13 cellular contexts compared by ENCODE assay signal in genomic region chr12:66500841-66501240, GRCh38.
DNase-seq lines count a peak whose midpoint lies in the region; ATAC-seq, FAIRE-seq and TF ChIP-seq lines count a peak whose summit lies in the region.
"Had no signal": no experiment of that assay in that cellular context is flagged by ENCODE, and none has a peak within 500 bp of the region (broad histone marks: within the 10 kb centered on the region; RNA-seq: fewer than 3 reads in every experiment).

No MANE protein-coding gene starts in this region.

- no peak for TF ChIP-seq POLR2A in H54 (IDR thresholded peaks at IDR 0.05; ENCODE audit: low read depth, low read length)

- no peaks in the 10 kb centered on the region for H3K27me3 Mint-ChIP-seq in chondrocyte (ENCODE audit: low read depth)

- peaks cover 2% of the 10 kb centered on the region for H3K36me3 Mint-ChIP-seq in chondrocyte (ENCODE audit: low read depth)

- H3K9me3 Mint-ChIP-seq in chondrocyte (ENCODE audit: low read depth) = no peaks in the 10 kb centered on the region

- H3K9ac ChIP-seq in MM.1S (ENCODE audit: low read length) = peak overlapping the region; percentile 5; the same call in 1 of the 2 replicates

- no peaks in the 10 kb centered on the region for H3K4me1 Mint-ChIP-seq in chondrocyte (ENCODE audit: low read depth)

- no peak overlapping the region for H3K27ac Mint-ChIP-seq in chondrocyte (ENCODE audit: unreplicated experiment)
- H3K27ac Mint-ChIP-seq: T-helper 17 cell had no signal

- peak overlapping the region; percentile 61 for H3K27ac ChIP-seq in MM.1S (ENCODE audit: low read length)
- H3K27ac ChIP-seq: lower lobe of right lung, psoas muscle, transverse colon had no signal

- H2AFZ ChIP-seq in MM.1S (ENCODE audit: low read length) = no peak overlapping the region

- no peaks in the 10 kb centered on the region for H3K27me3 ChIP-seq in MM.1S (replicated peaks; ENCODE audit: insufficient read depth, low read length)
- H3K27me3 ChIP-seq: transverse colon had no signal

- H3K36me3 ChIP-seq in MM.1S (replicated peaks; ENCODE audit: insufficient read depth, low read length) = no peaks in the 10 kb centered on the region
- H3K36me3 ChIP-seq: lower lobe of right lung, transverse colon had no signal

- peak overlapping the region; percentile 17 for H3K4me2 ChIP-seq in MM.1S (ENCODE audit: low read depth, low read length)

- DNase-seq in MM.1S = peak; percentile 93
- DNase-seq in H54 (ENCODE audit: insufficient read length, low spot score) = no peak
- no peak for DNase-seq in chondrocyte (ENCODE audit: low spot score)
- DNase-seq in NCI-H1048 (lab: John Stamatoyannopoulos, UW) = no peak
- DNase-seq: activated CD8-positive, alpha-beta memory T cell treated with anti-CD3 and anti-CD28 coated beads for 24 hours; effector memory CD4-positive, alpha-beta T cell; lower lobe of right lung; psoas muscle; T-helper 17 cell; transverse colon had no signal

- no peaks in the 10 kb centered on the region for H3K9me2 ChIP-seq in MM.1S (replicated peaks; ENCODE audit: insufficient read depth, low read length)

- H3K4me3 ChIP-seq in MM.1S (ENCODE audit: low read length) = no peak overlapping the region
- H3K4me3 ChIP-seq: lower lobe of right lung, psoas muscle, transverse colon had no signal

- no peaks in the 10 kb centered on the region for H4K20me1 ChIP-seq in MM.1S (ENCODE audit: insufficient read depth, low read length)

- H3F3A ChIP-seq in MM.1S (ENCODE audit: insufficient read depth, low read length) = 0 out of 2 replicates have a peak, but pooled peaks cover 5% of the 10 kb centered on the region

- no peak for FAIRE-seq in H54 (lab: Jason Lieb, UNC)

- H3K79me2 ChIP-seq in MM.1S (ENCODE audit: low read length) = no peaks in the 10 kb centered on the region

- no peaks in the 10 kb centered on the region for H3K9me3 ChIP-seq in MM.1S (replicated peaks; ENCODE audit: insufficient read depth, low read length)
- H3K9me3 ChIP-seq: lower lobe of right lung, psoas muscle, transverse colon had no signal

- no peak overlapping the region for H3K4me3 Mint-ChIP-seq in chondrocyte (ENCODE audit: unreplicated experiment)
- H3K4me3 Mint-ChIP-seq: T-helper 17 cell had no signal

- ATAC-seq in GM18867 (IDR thresholded peaks at IDR 0.05; ENCODE audit: unreplicated experiment) = peak; percentile 98
- ATAC-seq in GM19468 (IDR thresholded peaks at IDR 0.05; ENCODE audit: extremely low read depth, unreplicated experiment) = peak; percentile 80
- peak; percentile 77 for ATAC-seq in HG02943 (IDR thresholded peaks at IDR 0.05; ENCODE audit: low read depth, unreplicated experiment)
- ATAC-seq: lower lobe of right lung, psoas muscle, T-helper 17 cell had no signal

- TF ChIP-seq CTCF in MM.1S (IDR thresholded peaks at IDR 0.05; ENCODE audit: low read length) (no peak), chondrocyte (IDR thresholded peaks at IDR 0.05) (no peak)

- peaks cover 21% of the 10 kb centered on the region for H3K4me1 ChIP-seq in MM.1S (ENCODE audit: low read length)
- H3K4me1 ChIP-seq: lower lobe of right lung, psoas muscle, transverse colon had no signal
